12 cellular contexts compared by ENCODE assay signal in the genomic region with DNA sequence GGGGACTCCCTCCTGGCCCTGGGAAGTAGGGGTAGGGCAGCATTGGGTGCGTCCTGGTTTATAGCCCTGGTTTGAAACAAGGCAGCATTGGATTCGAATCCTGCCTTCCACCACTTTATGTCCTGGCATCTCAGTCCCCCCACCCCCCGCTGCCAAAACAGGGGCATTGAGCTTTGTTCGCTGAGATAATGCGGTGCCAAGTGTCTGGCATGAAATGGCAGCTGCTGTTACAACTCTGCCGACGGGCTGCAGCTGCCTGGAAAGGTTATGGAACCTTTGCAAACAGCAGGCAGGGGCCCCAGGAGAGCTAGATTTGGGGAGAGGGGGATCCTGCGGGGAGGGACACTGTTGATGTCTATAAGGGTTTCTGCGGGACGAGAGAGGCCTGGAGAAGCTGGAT. TPM values are rescaled to one million over a fixed set of nuclear protein-coding genes. Genes with fewer than 3 reads are reported as not detected.
DNase-seq lines count a peak whose midpoint lies in the region; ATAC-seq, FAIRE-seq and TF ChIP-seq lines count a peak whose summit lies in the region.
"Had no signal": no experiment of that assay in that cellular context is flagged by ENCODE, and none has a peak within 500 bp of the region (broad histone marks: within the 10 kb centered on the region; RNA-seq: fewer than 3 reads in every experiment).

No MANE protein-coding gene starts in this region.

- peaks cover 3% of the 10 kb centered on the region for H3K23me2 ChIP-seq in H9 (ENCODE audit: insufficient read length, low read depth, low read length, poor library complexity, severe bottlenecking)

- H3K56ac ChIP-seq in H9 (ENCODE audit: insufficient read length, low read depth, low read length), result no peak overlapping the region

- H2AK5ac ChIP-seq in H9 (ENCODE audit: insufficient read length, low read length), result no peak overlapping the region

- ATAC-seq in right lobe of liver, result peak in 2 of 4 donors; percentile 3 to 27
- no peak for ATAC-seq in stimulated activated effector memory CD8-positive, alpha-beta T cell treated with anti-CD3 and anti-CD28 coated beads, Interleukin-12 subunit alpha, Interleukin-12 subunit beta, amount 100 ng/mL, for 72 hours
- ATAC-seq in sciatic nerve, result no peak

- no peaks in the 10 kb centered on the region for H3K9me3 Mint-ChIP-seq in H9
- H3K9me3 Mint-ChIP-seq in astrocyte (ENCODE audit: unreplicated experiment), result no peaks in the 10 kb centered on the region
- no peaks in the 10 kb centered on the region for H3K9me3 Mint-ChIP-seq in stimulated activated effector memory CD8-positive, alpha-beta T cell treated with anti-CD3 and anti-CD28 coated beads, Interleukin-12 subunit alpha, Interleukin-12 subunit beta, amount 100 ng/mL, for 72 hours

- no peak overlapping the region for H4K5ac ChIP-seq in H9 (ENCODE audit: insufficient read length, low read depth, low read length)

- no peak overlapping the region for H4K91ac ChIP-seq in H9 (ENCODE audit: insufficient read length, low read depth, low read length)

- intact Hi-C loops in right lobe of liver (cut with DNase I), result no loop called here
- intact Hi-C loops in sciatic nerve (cut with DNase I), result no loop called here

- H3K27ac ChIP-seq in H9 (ENCODE audit: insufficient read length, low read depth, low read length) (no peak overlapping the region), astrocyte (ENCODE audit: low read depth, low read length) (no peak overlapping the region), right lobe of liver (peak overlapping the region; percentile 8 to 95 (median 46))
- H3K27ac ChIP-seq: GM23248 had no signal

- no peak overlapping the region for H2BK120ac ChIP-seq in H9 (ENCODE audit: low read depth, low read length, poor library complexity, severe bottlenecking)

- H4K20me1 ChIP-seq in H9 (ENCODE audit: control insufficient read depth, insufficient read depth, insufficient read length), result peaks cover 3% of the 10 kb centered on the region
- peaks cover 48% of the 10 kb centered on the region for H4K20me1 ChIP-seq in astrocyte (ENCODE audit: insufficient read depth, low read length)

- no peak overlapping the region for H2BK20ac ChIP-seq in H9 (ENCODE audit: low read depth, low read length, poor library complexity, severe bottlenecking)

- peak overlapping the region; percentile 22 to 86; a peak in 3 of 5 replicates for H3K4me3 Mint-ChIP-seq in H9
- peak overlapping the region; percentile 91 for H3K4me3 Mint-ChIP-seq in astrocyte (ENCODE audit: unreplicated experiment)
- peak overlapping the region; percentile 79 for H3K4me3 Mint-ChIP-seq in stimulated activated effector memory CD8-positive, alpha-beta T cell treated with anti-CD3 and anti-CD28 coated beads, Interleukin-12 subunit alpha, Interleukin-12 subunit beta, amount 100 ng/mL, for 72 hours

- no peak overlapping the region for H3K4ac ChIP-seq in H9 (ENCODE audit: low read depth, low read length)

- H3K79me1 ChIP-seq in H9 (ENCODE audit: insufficient read depth, low read depth, low read length, poor library complexity, severe bottlenecking), result no peaks in the 10 kb centered on the region

- H3K9me3 ChIP-seq in H9 (ENCODE audit: control insufficient read depth, low read depth, low read length) (no peaks in the 10 kb centered on the region), astrocyte (ENCODE audit: insufficient read depth, low read depth, low read length) (no peaks in the 10 kb centered on the region), right lobe of liver (no peaks in the 10 kb centered on the region)

- H2BK5ac ChIP-seq in H9 (ENCODE audit: insufficient read length, low read length), result no peak overlapping the region

- H3K36me3 Mint-ChIP-seq in H9 (ENCODE audit: insufficient read depth in 1 of 3, low read depth in 3 of 3) (peaks cover 5 to 14% (median 13%) of the 10 kb centered on the region in 3 experiments; a peak in 6 of 7 replicates), astrocyte (ENCODE audit: low read depth, unreplicated experiment) (peaks cover 5% of the 10 kb centered on the region)
- H3K36me3 Mint-ChIP-seq in stimulated activated effector memory CD8-positive, alpha-beta T cell treated with anti-CD3 and anti-CD28 coated beads, Interleukin-12 subunit alpha, Interleukin-12 subunit beta, amount 100 ng/mL, for 72 hours, result no peaks in the 10 kb centered on the region

- H2AFZ ChIP-seq in H9 (ENCODE audit: low read length) (no peak overlapping the region), astrocyte (ENCODE audit: low read depth, low read length) (no peak overlapping the region)
- H2AFZ ChIP-seq: GM23248 had no signal

- no peak overlapping the region for H2BK15ac ChIP-seq in H9 (ENCODE audit: low read depth, low read length)

- no peak for TF ChIP-seq POLR2A in right lobe of liver (IDR thresholded peaks at IDR 0.05)

- no peak overlapping the region for H3T11ph ChIP-seq in H9 (ENCODE audit: low read length)

- TF ChIP-seq CTCF in H9 (conservative IDR thresholded peaks at IDR 0.05) (no peak), astrocyte (IDR thresholded peaks at IDR 0.05; ENCODE audit: insufficient read depth, low read depth, low read length) (no peak), right lobe of liver (IDR thresholded peaks at IDR 0.05) (no peak), foreskin fibroblast (IDR thresholded peaks at IDR 0.05; ENCODE audit: low read depth, low read length) (no peak)

- H4K8ac ChIP-seq in H9 (replicated peaks; ENCODE audit: insufficient read length, low read depth, low read length), result no peak overlapping the region

- H3K14ac ChIP-seq in H9 (ENCODE audit: insufficient read depth, low read length), result no peak overlapping the region

- no peak overlapping the region for H3K18ac ChIP-seq in H9 (ENCODE audit: insufficient read length, low read depth, low read length)

- H3K27ac Mint-ChIP-seq in H9 (no peak overlapping the region), astrocyte (ENCODE audit: unreplicated experiment) (no peak overlapping the region)
- peak overlapping the region; percentile 73 for H3K27ac Mint-ChIP-seq in stimulated activated effector memory CD8-positive, alpha-beta T cell treated with anti-CD3 and anti-CD28 coated beads, Interleukin-12 subunit alpha, Interleukin-12 subunit beta, amount 100 ng/mL, for 72 hours

- H3K36me3 ChIP-seq in astrocyte (ENCODE audit: insufficient read depth, low read length), result no peaks in the 10 kb centered on the region
- peaks cover 0 to 9% (median 4%) of the 10 kb centered on the region in 4 donors for H3K36me3 ChIP-seq in right lobe of liver

- H3K4me3 ChIP-seq in astrocyte (ENCODE audit: insufficient read depth, low read depth, low read length) (no peak overlapping the region), right lobe of liver (peak overlapping the region; percentile 98 to 100 (median 99)), foreskin fibroblast (ENCODE audit: low read depth in 1 of 2, low read length in 2 of 2) (no peak overlapping the region)
- H3K4me3 ChIP-seq: GM23248 had no signal

- no peak for FAIRE-seq in astrocyte (lab: Jason Lieb, UNC)

- H3K27me3 ChIP-seq in H9 (ENCODE audit: insufficient read depth, low read length) (no peaks in the 10 kb centered on the region), astrocyte (ENCODE audit: insufficient read depth, low read length) (no peaks in the 10 kb centered on the region), right lobe of liver (no peaks in the 10 kb centered on the region)

- no peak overlapping the region for H3K4me2 ChIP-seq in H9 (ENCODE audit: insufficient read depth, insufficient read length, low read length)
- peak overlapping the region; percentile 99 for H3K4me2 ChIP-seq in astrocyte (ENCODE audit: low read length)

- H3K4me1 ChIP-seq in H9 (ENCODE audit: insufficient read depth, low read length) (peaks cover 6% of the 10 kb centered on the region; the same call in 1 of the 2 replicates), astrocyte (ENCODE audit: insufficient read depth, low read length) (peaks cover 11% of the 10 kb centered on the region), right lobe of liver (peaks cover 0 to 76% (median 35%) of the 10 kb centered on the region in 4 donors)

- H3K27me3 Mint-ChIP-seq in H9 (ENCODE audit: low read depth), result no peaks in the 10 kb centered on the region
- H3K27me3 Mint-ChIP-seq in astrocyte (ENCODE audit: low read depth, unreplicated experiment), result no peaks in the 10 kb centered on the region

- H3K23ac ChIP-seq in H9 (ENCODE audit: insufficient read length, low read depth, low read length), result no peak overlapping the region

- H2BK12ac ChIP-seq in H9 (ENCODE audit: insufficient read length, low read depth, low read length), result no peak overlapping the region

- H3K4me1 Mint-ChIP-seq in H9 (peaks cover 23 to 32% of the 10 kb centered on the region in 2 experiments), astrocyte (ENCODE audit: low read depth, unreplicated experiment) (peaks cover 8% of the 10 kb centered on the region)
- peaks cover 8% of the 10 kb centered on the region for H3K4me1 Mint-ChIP-seq in stimulated activated effector memory CD8-positive, alpha-beta T cell treated with anti-CD3 and anti-CD28 coated beads, Interleukin-12 subunit alpha, Interleukin-12 subunit beta, amount 100 ng/mL, for 72 hours

- DNase-seq in H9 (no peak), astrocyte (ENCODE audit: low read depth) (no peak), right lobe of liver (peak; percentile 56 to 83 (median 78)), sciatic nerve (ENCODE audit: low spot score) (no peak), foreskin fibroblast (no peak), NCI-H1105 (lab: John Stamatoyannopoulos, UW) (no peak)
- no peak for DNase-seq in stimulated activated effector memory CD8-positive, alpha-beta T cell treated with anti-CD3 and anti-CD28 coated beads, Interleukin-12 subunit alpha, Interleukin-12 subunit beta, amount 100 ng/mL, for 72 hours (ENCODE audit: low spot score in 2 of 2)
- DNase-seq in stimulated activated CD4-positive, alpha-beta T cell treated with anti-CD3 and anti-CD28 coated beads, Interleukin-15, amount 100 ng/mL, for 24 hours, result no peak
- DNase-seq: activated CD4-positive, alpha-beta T cell treated with anti-CD3 and anti-CD28 coated beads, Interleukin-2, amount 50 U/mL, for 1 hour; GM23248; KG1; NCI-H187 treated with DMSO at 0.1 percent for 48 hours had no signal

- H3K9ac ChIP-seq in H9 (ENCODE audit: extremely low read depth, insufficient read length, low read length), result no peak overlapping the region
- no peak overlapping the region for H3K9ac ChIP-seq in astrocyte (ENCODE audit: low read length)
- H3K9ac ChIP-seq: GM23248 had no signal

- no CpG with 5 or more reads among the region's 10 CpGs for WGBS in H9 (ENCODE audit: extremely low coverage, insufficient read length, low lambda C conversion rate)
- WGBS in right lobe of liver (ENCODE audit: insufficient coverage, low coverage, low lambda C conversion rate, missing lambda C conversion rate), result 42% methylated on average over 10 of the region's 10 CpGs

- H3K79me2 ChIP-seq in H9 (ENCODE audit: insufficient read depth, low read length) (peaks cover 2% of the 10 kb centered on the region; the same call in 1 of the 2 replicates), astrocyte (ENCODE audit: insufficient read depth, low read length) (peaks cover 28% of the 10 kb centered on the region)

RNA-seq across cellular contexts. Expression of gene TST, which starts 1.9 kb away (rescaled TPM):
- total RNA-seq in H9 (2021) (31.2 and 31.9 TPM in 2 replicates), astrocyte (32.2 and 36.3 TPM in 2 replicates), right lobe of liver (100 to 1,000 TPM; 223 to 355 (median 321) TPM), sciatic nerve (20.6 TPM)

RNA-seq across cellular contexts. Expression of gene MPST, which starts 2.2 kb away (rescaled TPM):
- 70.5 and 72.8 TPM in 2 replicates for total RNA-seq in H9 (2021)
- 65.2 and 67.8 TPM in 2 replicates for total RNA-seq in astrocyte
- 100 to 1,000 TPM; 153 to 301 (median 214) TPM for total RNA-seq in right lobe of liver
- 36.4 TPM for total RNA-seq in sciatic nerve

RNA-seq across cellular contexts. Expression of gene KCTD17, which starts 34.2 kb away (rescaled TPM):
- total RNA-seq in H9 (2021), result 34.1 and 36.8 TPM in 2 replicates
- 29.0 and 31.3 TPM in 2 replicates for total RNA-seq in astrocyte
- 1 to 10 TPM; 2.0 to 9.7 (median 4.4) TPM for total RNA-seq in right lobe of liver
- total RNA-seq in sciatic nerve, result 17.5 TPM

Comparison
In these comparisons a context has a peak if more than half of its experiments do, and no peak if none do; other contexts are left out.
1. DNase-seq: peak in right lobe of liver (3 of 3); none in H9 (single experiment), astrocyte (single experiment), stimulated activated effector memory CD8-positive, alpha-beta T cell treated with anti-CD3 and anti-CD28 coated beads, Interleukin-12 subunit alpha, Interleukin-12 subunit beta, amount 100 ng/mL, for 72 hours (0 of 2), sciatic nerve (single experiment), foreskin fibroblast (0 of 2), NCI-H1105 (single experiment) and stimulated activated CD4-positive, alpha-beta T cell treated with anti-CD3 and anti-CD28 coated beads, Interleukin-15, amount 100 ng/mL, for 24 hours (single experiment).
2. H3K27ac ChIP-seq: peak in right lobe of liver (3 of 3); none in H9 (single experiment) and astrocyte (single experiment).
3. H3K4me3 ChIP-seq: peak in right lobe of liver (3 of 3); none in astrocyte (single experiment) and foreskin fibroblast (0 of 2).
4. Peak in every context shown above with its lines, with median percentiles within 50 percentile points of each other: H3K4me3 Mint-ChIP-seq.